Comparison of ENCODE assay signal across 1 cellular context in genomic region chr16:87383522-87384161, GRCh38.
TF ChIP-seq lines count a peak whose summit lies in the region.

Gene FBXO31 (minus strand): TSS chr16:87383776. CDS start chr16:87383744, 32 bp downstream.

TF ChIP-seq in HepG2, 621 proteins besides CTCF, POLR2A, EP300 and RAD21 (continued from another document and continues in another):
- TF ChIP-seq SKIL (CRISPR knock-in tag; IDR thresholded peaks at IDR 0.05; ENCODE audit: borderline replicate concordance), result no peak
- TF ChIP-seq SKI (IDR thresholded peaks at IDR 0.05; ENCODE audit: partially characterized antibody), result peak; percentile 78
- TF ChIP-seq KIAA2018 (CRISPR knock-in tag; IDR thresholded peaks at IDR 0.05; ENCODE audit: borderline replicate concordance), result no peak
- peak; percentile 100 for TF ChIP-seq MAF1 (CRISPR knock-in tag; IDR thresholded peaks at IDR 0.05; ENCODE audit: borderline replicate concordance)
- no peak; the same call in 1 of the 2 replicates for TF ChIP-seq TMF1 (CRISPR knock-in tag; IDR thresholded peaks at IDR 0.05; ENCODE audit: low read depth)
- peak; percentile 64; the same call in 1 of the 2 replicates for TF ChIP-seq ZNF652 (CRISPR knock-in tag; IDR thresholded peaks at IDR 0.05; ENCODE audit: borderline replicate concordance, low read depth)
- TF ChIP-seq DZIP1 (CRISPR knock-in tag; IDR thresholded peaks at IDR 0.05), result no peak
- peak; percentile 39; the same call in 1 of the 2 replicates for TF ChIP-seq STAG1 (CRISPR knock-in tag; IDR thresholded peaks at IDR 0.05)
- peak; percentile 88 for TF ChIP-seq PITX1 (CRISPR knock-in tag; IDR thresholded peaks at IDR 0.05)
- TF ChIP-seq KLF12 (CRISPR knock-in tag; IDR thresholded peaks at IDR 0.05; ENCODE audit: borderline replicate concordance), result peak; percentile 65; the same call in 1 of the 2 replicates
- TF ChIP-seq SP4 (CRISPR knock-in tag; IDR thresholded peaks at IDR 0.05), result peak; percentile 98
- no peak; the same call in 1 of the 2 replicates for TF ChIP-seq ZNF768 (CRISPR knock-in tag; IDR thresholded peaks at IDR 0.05)
- TF ChIP-seq ZNF468 (CRISPR knock-in tag; IDR thresholded peaks at IDR 0.05), result peak; percentile 58; the same call in 1 of the 2 replicates
- TF ChIP-seq NFATC3 (CRISPR knock-in tag; IDR thresholded peaks at IDR 0.05), result no peak
- peak; percentile 80 for TF ChIP-seq ELF3 (CRISPR knock-in tag; IDR thresholded peaks at IDR 0.05)
- TF ChIP-seq AHR (CRISPR knock-in tag; IDR thresholded peaks at IDR 0.05), result no peak; the same call in 1 of the 2 replicates
- 0 out of 2 replicates have a peak, but pooled peaks have one; percentile 58 for TF ChIP-seq DPF2 (CRISPR knock-in tag; IDR thresholded peaks at IDR 0.05; ENCODE audit: borderline replicate concordance, low read depth)
- TF ChIP-seq BATF2 (CRISPR knock-in tag; IDR thresholded peaks at IDR 0.05), result no peak
- TF ChIP-seq ZFAT (CRISPR knock-in tag; conservative IDR thresholded peaks at IDR 0.05), result no peak
- no peak; the same call in 1 of the 2 replicates for TF ChIP-seq GZF1 (CRISPR knock-in tag; IDR thresholded peaks at IDR 0.05)
- TF ChIP-seq SPEN (CRISPR knock-in tag; IDR thresholded peaks at IDR 0.05; ENCODE audit: low read depth), result peak; percentile 68
- TF ChIP-seq HNF4A (CRISPR knock-in tag; IDR thresholded peaks at IDR 0.05), result peak; percentile 71
- peak; percentile 78; the same call in 1 of the 2 replicates for TF ChIP-seq ZHX1 (CRISPR knock-in tag; IDR thresholded peaks at IDR 0.05; ENCODE audit: low read depth)
- peak; percentile 73; the same call in 1 of the 2 replicates for TF ChIP-seq ZNF136 (CRISPR knock-in tag; IDR thresholded peaks at IDR 0.05; ENCODE audit: low read depth)
- TF ChIP-seq ZNF543 (CRISPR knock-in tag; IDR thresholded peaks at IDR 0.05), result peak; percentile 97
- TF ChIP-seq FLYWCH1 (CRISPR knock-in tag; IDR thresholded peaks at IDR 0.05), result no peak
- peak; percentile 55 for TF ChIP-seq ZSCAN20 (CRISPR knock-in tag; IDR thresholded peaks at IDR 0.05; ENCODE audit: borderline replicate concordance)
- peak; percentile 91 for TF ChIP-seq ISL2 (CRISPR knock-in tag; IDR thresholded peaks at IDR 0.05)
- peak; percentile 8; the same call in 1 of the 2 replicates for TF ChIP-seq TBX3 (IDR thresholded peaks at IDR 0.05; ENCODE audit: borderline replicate concordance)
- peak; percentile 76 for TF ChIP-seq ZBTB33 (CRISPR knock-in tag; IDR thresholded peaks at IDR 0.05)
- no peak for TF ChIP-seq CEBPB (IDR thresholded peaks at IDR 0.05; ENCODE audit: borderline replicate concordance, low read depth, low read length)
- 0 out of 2 replicates have a peak, but pooled peaks have one; percentile 11 for TF ChIP-seq SATB2 (CRISPR knock-in tag; IDR thresholded peaks at IDR 0.05)
- TF ChIP-seq SNAPC4 (CRISPR knock-in tag; IDR thresholded peaks at IDR 0.05), result peak; percentile 5; the same call in 1 of the 2 replicates
- no peak; the same call in 1 of the 2 replicates for TF ChIP-seq REL (CRISPR knock-in tag; conservative IDR thresholded peaks at IDR 0.05)
